13 cellular contexts compared by ENCODE assay signal in the genomic region with DNA sequence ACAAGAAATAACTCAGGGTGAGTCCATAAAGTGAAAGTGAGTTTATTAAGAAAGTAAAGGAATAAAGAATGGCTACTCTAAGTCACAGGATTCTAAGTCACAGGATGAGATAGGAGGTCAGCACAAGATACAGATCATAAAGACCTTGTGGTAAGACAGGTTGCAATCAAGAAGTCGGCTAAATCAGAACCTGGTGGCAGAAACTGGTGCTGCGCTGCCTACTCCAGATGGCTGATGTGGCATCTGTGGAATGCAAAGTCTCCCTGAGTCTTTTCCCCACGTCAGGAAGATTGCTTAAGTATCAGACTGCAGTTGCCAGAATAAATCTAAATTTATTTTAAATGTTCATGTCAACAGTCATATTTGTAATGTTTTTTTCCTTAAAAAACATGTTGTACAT. TPM values are rescaled to one million over a fixed set of nuclear protein-coding genes. Genes with fewer than 3 reads are reported as not detected.
A peak's percentile ranks its signal among the peaks of the same experiment; 100 is the strongest.
DNase-seq lines count a peak whose midpoint lies in the region; ATAC-seq and TF ChIP-seq lines count a peak whose summit lies in the region.
"Had no signal": no experiment of that assay in that cellular context is flagged by ENCODE, and none has a peak within 500 bp of the region (broad histone marks: within the 10 kb centered on the region; RNA-seq: fewer than 3 reads in every experiment).

No MANE protein-coding gene starts in this region.

- ATAC-seq in Panc1: no peak
- ATAC-seq in HG02798 (IDR thresholded peaks at IDR 0.05; ENCODE audit: poor library complexity, unreplicated experiment): no peak
- ATAC-seq: right cardiac atrium; stimulated activated effector memory CD8-positive, alpha-beta T cell treated with anti-CD3 and anti-CD28 coated beads, Interleukin-12 subunit alpha, Interleukin-12 subunit beta, amount 100 ng/mL, for 72 hours had no signal

- BruUV-seq in Panc1 (replicated peaks; lab: Mats Ljungman, UMichigan): no TSS peak

- intact Hi-C loops in Panc1 (cut with micrococcal nuclease; ENCODE audit: unreplicated experiment) (no loop called here), vagina (cut with DNase I) (loop anchor here (2.0 kb wide), 1 partner anchor 50 kb away; no protein-coding TSS in a partner anchor)

- H3K36me3 ChIP-seq in Panc1 (ENCODE audit: control insufficient read depth, insufficient read depth, low read length) (no peaks in the 10 kb centered on the region), vagina (no peaks in the 10 kb centered on the region)
- H3K36me3 ChIP-seq: SJSA1 had no signal

- CTCF ChIA-PET in Panc1 (lab: Charles Lee): interaction anchor here (0.7 to 1.1 kb wide), 2 partner anchors 51 to 271 kb away, joined by 3 read pairs; no protein-coding TSS in a partner anchor

- H3K4me1 ChIP-seq in Panc1 (ENCODE audit: control insufficient read depth, insufficient read depth, low read length): peaks cover 48% of the 10 kb centered on the region
- peaks cover 6% of the 10 kb centered on the region for H3K4me1 ChIP-seq in vagina

- peak overlapping the region in 1 of 2 experiments; percentile 22; a peak in 1 of 4 replicates for H3K4me3 ChIP-seq in Panc1 (ENCODE audit: low read depth in 2 of 2, low read length in 2 of 2)
- no peak overlapping the region for H3K4me3 ChIP-seq in epithelial cell of esophagus (ENCODE audit: low read length)
- no peak overlapping the region for H3K4me3 ChIP-seq in vagina
- H3K4me3 ChIP-seq: SJSA1 had no signal

- POLR2A ChIA-PET in Panc1 (lab: Charles Lee): no interaction called here

- peak overlapping the region; percentile 99 for H3K27ac ChIP-seq in Panc1 (ENCODE audit: low read length)
- H3K27ac ChIP-seq in vagina: no peak overlapping the region
- H3K27ac ChIP-seq: SJSA1 had no signal

- H3K27me3 ChIP-seq in Panc1 (ENCODE audit: control insufficient read depth, insufficient read depth, low read length) (no peaks in the 10 kb centered on the region), vagina (no peaks in the 10 kb centered on the region)
- H3K27me3 ChIP-seq: SJSA1 had no signal

- DNase-seq in ELR (ENCODE audit: low read depth) (peak; percentile 77), Panc1 (ENCODE audit: low read depth, low spot score) (no peak), epithelial cell of esophagus (ENCODE audit: low read depth) (peak; percentile 71), renal cortical epithelial cell (ENCODE audit: low read depth) (peak; percentile 69), vagina (ENCODE audit: extremely low spot score in 2 of 2) (no peak), HUDEP-2 (lab: John Stamatoyannopoulos, UW; ENCODE audit: unreplicated experiment in 76 of 76) (no peak), OCI-M2 (lab: John Stamatoyannopoulos, UW; ENCODE audit: unreplicated experiment) (no peak)
- DNase-seq: immature natural killer cell, NCI-H2081 treated with DMSO at 0.1 percent for 48 hours had no signal

- in situ Hi-C loops in Panc1 (cut with HindIII; ENCODE audit: low pct_unique_long_range_greater_than_20kb, low sequenced_read_pairs): no loop called here

- no peak for TF ChIP-seq POLR2A in vagina (IDR thresholded peaks at IDR 0.05)

- peak; percentile 41 for TF ChIP-seq CTCF in Panc1 (IDR thresholded peaks at IDR 0.05)
- peak; percentile 49 for TF ChIP-seq CTCF in epithelial cell of esophagus (IDR thresholded peaks at IDR 0.05; ENCODE audit: insufficient read depth, low read depth, low read length, missing control alignments)
- TF ChIP-seq CTCF in vagina (IDR thresholded peaks at IDR 0.05): no peak

- H3K9me3 ChIP-seq in Panc1 (ENCODE audit: control insufficient read depth, insufficient read depth, low read depth, low read length) (no peaks in the 10 kb centered on the region; the same call in 1 of the 2 replicates), vagina (no peaks in the 10 kb centered on the region)
- H3K9me3 ChIP-seq: SJSA1 had no signal

RNA-seq across cellular contexts. Expression of gene KCNK15, which starts 10.7 kb away (rescaled TPM):
- total RNA-seq in Panc1 (2021; ENCODE audit: unreplicated experiment) (7.4 TPM), renal cortical epithelial cell (2.1 and 4.6 TPM in 2 replicates), vagina (1.5 TPM)
- polyA plus RNA-seq in Panc1 (2012; ENCODE audit: insufficient read length): 13.2 TPM
- total RNA-seq: SJSA1 had no signal
- polyA plus RNA-seq: immature natural killer cell had no signal

RNA-seq across cellular contexts. Expression of gene CCN5, which starts 19.8 kb away (rescaled TPM):
- 15.2 TPM for total RNA-seq in Panc1 (2021; ENCODE audit: unreplicated experiment)
- polyA plus RNA-seq in Panc1 (2012; ENCODE audit: insufficient read length): 32.0 TPM
- 0.10 TPM in 1 of 2 replicates, not detected in the other for total RNA-seq in renal cortical epithelial cell
- 134 TPM for total RNA-seq in vagina
- total RNA-seq: SJSA1 had no signal
- polyA plus RNA-seq: immature natural killer cell had no signal

Comparison
In these comparisons a context has a peak if more than half of its experiments do, and no peak if none do; other contexts are left out.
1. DNase-seq: peak in ELR (single experiment), epithelial cell of esophagus (single experiment) and renal cortical epithelial cell (single experiment); none in Panc1 (single experiment), vagina (0 of 2), HUDEP-2 (0 of 76) and OCI-M2 (single experiment).
2. CTCF ChIP-seq: peak in Panc1 (single experiment) and epithelial cell of esophagus (single experiment); none in vagina (0 of 3).
3. RNA of gene CCN5, which starts 19.8 kb away (total RNA-seq): 134 TPM in vagina (single experiment) and 15.2 TPM in Panc1 (single experiment); 0.10 TPM in renal cortical epithelial cell; every median in the first group is over 10 times any median in the second.